In genomic region chr1:220881918-220882891, GRCh38 we compare ENCODE assay signal across 9 cellular contexts. TPM values are rescaled to one million over a fixed set of nuclear protein-coding genes. Genes with fewer than 3 reads are reported as not detected.
DNase-seq lines count a peak whose midpoint lies in the region; ATAC-seq and TF ChIP-seq lines count a peak whose summit lies in the region.
"Had no signal": no experiment of that assay in that cellular context is flagged by ENCODE, and none has a peak within 500 bp of the region (broad histone marks: within the 10 kb centered on the region; RNA-seq: fewer than 3 reads in every experiment).

No MANE protein-coding gene starts in this region.

- TF ChIP-seq CTCF in chondrocyte (IDR thresholded peaks at IDR 0.05): peak; percentile 20
- TF ChIP-seq CTCF in stomach (IDR thresholded peaks at IDR 0.05): no peak

- no peak for ATAC-seq in left lobe of liver

- H3K27ac ChIP-seq in HUES48 (ENCODE audit: low read depth, low read length) (no peak overlapping the region), stomach (peak overlapping the region in 3 of 5 donors; percentile 6 to 95 (median 94))

- H3K4me1 ChIP-seq in HUES48 (ENCODE audit: control insufficient read depth, insufficient read depth, low read length) (peaks cover 27% of the 10 kb centered on the region), stomach (peaks cover 13 to 68% (median 47%) of the 10 kb centered on the region in 4 donors)

- WGBS in stomach, 5 donors: 51 to 75% (median 66%) methylated on average over 42 to 43 of the region's 43 CpGs

- H3K27ac Mint-ChIP-seq in chondrocyte (ENCODE audit: unreplicated experiment): no peak overlapping the region

- H3K4me1 Mint-ChIP-seq in chondrocyte (ENCODE audit: low read depth): peaks cover 48% of the 10 kb centered on the region

- no peak overlapping the region for H3K4me3 Mint-ChIP-seq in chondrocyte (ENCODE audit: unreplicated experiment)

- H3K27me3 Mint-ChIP-seq in chondrocyte (ENCODE audit: low read depth): peaks cover 89% of the 10 kb centered on the region

- no peak overlapping the region for H3K9ac ChIP-seq in HUES48 (ENCODE audit: low read depth, low read length)

- H3K27me3 ChIP-seq in HUES48 (ENCODE audit: control insufficient read depth, insufficient read depth, low read length): peaks cover 100% of the 10 kb centered on the region
- peaks cover 6 to 100% (median 46%) of the 10 kb centered on the region in 3 donors for H3K27me3 ChIP-seq in stomach

- H3K4me3 ChIP-seq in HUES48 (ENCODE audit: low read depth, low read length) (peak overlapping the region; percentile 3; the same call in 1 of the 2 replicates), stomach (peak overlapping the region in 3 of 4 donors; percentile 62 to 89 (median 84))

- H3K9me3 ChIP-seq in HUES48 (ENCODE audit: control insufficient read depth, insufficient read depth, low read length): no peaks in the 10 kb centered on the region
- no peaks in the 10 kb centered on the region for H3K9me3 ChIP-seq in stomach

- no peak for DNase-seq in chondrocyte (ENCODE audit: low spot score)
- peak; percentile 60 for DNase-seq in left lobe of liver (ENCODE audit: low spot score)
- no peak for DNase-seq in stomach
- no peak for DNase-seq in NCI-H82 (lab: John Stamatoyannopoulos, UW)
- DNase-seq in SHP77 treated with DMSO at 0.1 percent for 48 hours (lab: John Stamatoyannopoulos, UW): no peak
- no peak for DNase-seq in GOT3 (lab: John Stamatoyannopoulos, UW)
- no peak for DNase-seq in LoVo (ENCODE audit: low spot score)
- DNase-seq: activated T-cell treated with anti-CD3 and anti-CD28 coated beads for 4 hours had no signal

- no peak for TF ChIP-seq POLR2A in stomach (IDR thresholded peaks at IDR 0.05)

- H3K36me3 Mint-ChIP-seq in chondrocyte (ENCODE audit: low read depth): peaks cover 3% of the 10 kb centered on the region

- intact Hi-C loops in stomach (cut with DNase I; ENCODE audit: low total_unique reads): loop anchor here (10.0 kb wide), 1 partner anchor 553 kb away; no protein-coding TSS in a partner anchor

- no peaks in the 10 kb centered on the region for H3K36me3 ChIP-seq in HUES48 (ENCODE audit: control insufficient read depth, insufficient read depth, low read length)
- peaks cover 11 to 31% (median 29%) of the 10 kb centered on the region in 4 donors for H3K36me3 ChIP-seq in stomach

- no peaks in the 10 kb centered on the region for H3K9me3 Mint-ChIP-seq in chondrocyte (ENCODE audit: low read depth)

- TF ChIP-seq EP300 in stomach (IDR thresholded peaks at IDR 0.05): no peak

RNA-seq across cellular contexts. Expression of gene HLX, which starts 3.0 kb away (rescaled TPM):
- total RNA-seq in chondrocyte (0.33 to 0.82 TPM (median 0.62 TPM) in 3 replicates), left lobe of liver (11.0 TPM), stomach (10 to 100 TPM in 2 of 5 donors, 1 to 10 TPM in 1, under 1 TPM in 2; 0.43 to 38.5 (median 6.1) TPM)
- polyA plus RNA-seq in stomach: 1 to 10 TPM; 1.7 to 4.7 (median 2.7) TPM
